In the genomic region with DNA sequence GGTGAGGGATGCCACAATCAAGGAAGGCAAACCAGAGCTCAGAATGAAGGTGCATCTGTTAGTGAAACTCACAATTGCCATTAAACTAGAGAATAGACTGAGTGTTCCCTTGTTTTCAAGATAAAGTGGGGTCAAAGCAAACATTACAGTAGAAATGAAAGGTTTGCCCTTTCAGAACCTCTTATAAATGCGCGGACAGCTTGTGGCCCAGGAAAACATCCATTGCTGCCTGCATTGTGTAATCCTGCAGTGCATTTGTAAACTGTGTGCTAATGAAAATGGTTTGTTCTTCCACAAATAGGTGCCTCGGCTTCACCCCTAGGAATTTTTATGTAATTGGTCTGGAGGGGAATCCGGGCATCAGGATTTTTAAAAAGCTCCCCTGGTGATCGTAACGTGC, we compare ENCODE assay signal across 23 cellular contexts.
"Had no signal": no experiment of that assay in that cellular context is flagged by ENCODE, and none has a peak within 500 bp of the region (broad histone marks: within the 10 kb centered on the region; RNA-seq: fewer than 3 reads in every experiment).

No MANE protein-coding gene starts in this region.

- H2AFZ ChIP-seq: neural progenitor cell had no signal

- H3K4me2 ChIP-seq: neural progenitor cell, smooth muscle cell had no signal

- H3K27ac ChIP-seq: epithelial cell of prostate, heart left ventricle, neural progenitor cell, stomach, suprapubic skin, vagina had no signal

- H3K4me3 ChIP-seq: heart left ventricle, neural progenitor cell, smooth muscle cell, stomach, suprapubic skin, vagina had no signal

- H3K9me3 Mint-ChIP-seq: activated naive CD4-positive, alpha-beta T cell treated with anti-CD3 and anti-CD28 coated beads for 36 hours; activated naive CD8-positive, alpha-beta T cell treated with anti-CD3 and anti-CD28 coated beads, Interleukin-2, amount 10 ng/mL, durations not matched to agents 7 days and 5 days; naive thymus-derived CD4-positive, alpha-beta T cell; neural progenitor cell; stimulated activated memory B cell treated with anti-CD40 and anti-IgM and Interleukin-4, amounts not matched to agents 10 μg/mL and 1 μg/mL and 100 μg/mL, for 72 hours had no signal

- H3K9me3 ChIP-seq: heart left ventricle, stomach, suprapubic skin, vagina had no signal

- H3K4me1 Mint-ChIP-seq: neural progenitor cell had no signal

- H3K27me3 Mint-ChIP-seq: activated naive CD8-positive, alpha-beta T cell treated with anti-CD3 and anti-CD28 coated beads, Interleukin-2, amount 10 ng/mL, durations not matched to agents 7 days and 5 days; naive thymus-derived CD4-positive, alpha-beta T cell; stimulated activated memory B cell treated with anti-CD40 and anti-IgM and Interleukin-4, amounts not matched to agents 10 μg/mL and 1 μg/mL and 100 μg/mL, for 72 hours had no signal

- H3K9ac ChIP-seq: neural progenitor cell had no signal

- ATAC-seq: heart left ventricle; left cardiac atrium; naive thymus-derived CD4-positive, alpha-beta T cell; sciatic nerve; stimulated activated memory B cell treated with anti-CD40 and anti-IgM and Interleukin-4, amounts not matched to agents 10 μg/mL and 1 μg/mL and 100 μg/mL, for 72 hours had no signal

- H3K27ac Mint-ChIP-seq: activated naive CD4-positive, alpha-beta T cell treated with anti-CD3 and anti-CD28 coated beads for 36 hours; activated naive CD8-positive, alpha-beta T cell treated with anti-CD3 and anti-CD28 coated beads, Interleukin-2, amount 10 ng/mL, durations not matched to agents 7 days and 5 days; naive thymus-derived CD4-positive, alpha-beta T cell; neural progenitor cell; stimulated activated memory B cell treated with anti-CD40 and anti-IgM and Interleukin-4, amounts not matched to agents 10 μg/mL and 1 μg/mL and 100 μg/mL, for 72 hours had no signal

- DNase-seq: activated CD4-positive, alpha-beta T cell treated with anti-CD3 and anti-CD28 coated beads, Interleukin-2, amount 50 U/mL, for 48 hours; activated effector memory CD4-positive, alpha-beta T cell treated with Interleukin-2 at 50 U/mL for 16 hours; activated naive CD4-positive, alpha-beta T cell treated with anti-CD3 and anti-CD28 coated beads for 36 hours; activated naive CD8-positive, alpha-beta T cell treated with anti-CD3 and anti-CD28 coated beads, Interleukin-2, amount 10 ng/mL, durations not matched to agents 7 days and 5 days; activated T-cell treated with anti-CD3 and anti-CD28 coated beads, Interleukin-2, amount 50 U/mL, for 48 hours; amniotic stem cell; cortex of kidney; heart left ventricle; islet precursor cell; left cardiac atrium; naive thymus-derived CD4-positive, alpha-beta T cell; posterior cingulate gyrus; stimulated activated CD4-positive, alpha-beta T cell treated with anti-CD3 and anti-CD28 coated beads, Interleukin-15, amount 100 ng/mL, for 24 hours; stomach; T-helper 9 cell; trophoblast cell had no signal

- H3K27me3 ChIP-seq: heart left ventricle, neural progenitor cell, stomach, suprapubic skin, vagina had no signal

- H3K36me3 ChIP-seq: neural progenitor cell had no signal

- H3K4me3 Mint-ChIP-seq: activated naive CD4-positive, alpha-beta T cell treated with anti-CD3 and anti-CD28 coated beads for 36 hours; activated naive CD8-positive, alpha-beta T cell treated with anti-CD3 and anti-CD28 coated beads, Interleukin-2, amount 10 ng/mL, durations not matched to agents 7 days and 5 days; naive thymus-derived CD4-positive, alpha-beta T cell; neural progenitor cell; stimulated activated memory B cell treated with anti-CD40 and anti-IgM and Interleukin-4, amounts not matched to agents 10 μg/mL and 1 μg/mL and 100 μg/mL, for 72 hours had no signal

- H3K4me1 ChIP-seq: neural progenitor cell, suprapubic skin, vagina had no signal
